ENCODE assay signal across 11 cellular contexts in genomic region chr13:50224534-50224933, GRCh38.
DNase-seq lines count a peak whose midpoint lies in the region; ATAC-seq, FAIRE-seq and TF ChIP-seq lines count a peak whose summit lies in the region.
"Had no signal": no experiment of that assay in that cellular context is flagged by ENCODE, and none has a peak within 500 bp of the region (broad histone marks: within the 10 kb centered on the region; RNA-seq: fewer than 3 reads in every experiment).

No MANE protein-coding gene starts in this region.

- TF ChIP-seq CTCF in GM20000 (IDR thresholded peaks at IDR 0.05; ENCODE audit: extremely low read depth, missing control alignments) (no peak), bronchial epithelial cell (IDR thresholded peaks at IDR 0.05; ENCODE audit: insufficient read depth, low read length, severe bottlenecking) (no peak)
- no peak for TF ChIP-seq CTCF in CD8-positive, alpha-beta T cell (IDR thresholded peaks at IDR 0.05)

- FAIRE-seq in GM12892 (lab: Jason Lieb, UNC) (peak; percentile 78), bronchial epithelial cell (lab: Jason Lieb, UNC) (no peak)

- no peaks in the 10 kb centered on the region for H3K27me3 ChIP-seq in bronchial epithelial cell (ENCODE audit: control insufficient read depth, insufficient read depth, low read length)
- no peaks in the 10 kb centered on the region for H3K27me3 ChIP-seq in CD8-positive, alpha-beta T cell (ENCODE audit: insufficient read depth, low read length)
- H3K27me3 ChIP-seq: heart left ventricle had no signal

- TF ChIP-seq POLR2A in GM12892 (IDR thresholded peaks at IDR 0.05; ENCODE audit: low read depth, low read length): no peak

- no peak overlapping the region for H3K4me3 Mint-ChIP-seq in CD8-positive, alpha-beta T cell

- H3K9me3 Mint-ChIP-seq in CD8-positive, alpha-beta T cell: peaks cover under 1% of the 10 kb centered on the region

- intact Hi-C loops in CD8-positive, alpha-beta T cell (cut with DNase I, micrococcal nuclease): no loop called here

- POLR2A ChIA-PET in CD8-positive, alpha-beta T cell (lab: Charles Lee): no interaction called here

- no peak overlapping the region for H3K27ac ChIP-seq in CD8-positive, alpha-beta T cell (ENCODE audit: low read depth, low read length)
- H3K27ac ChIP-seq: heart left ventricle had no signal

- CTCF ChIA-PET in CD8-positive, alpha-beta T cell (lab: Charles Lee): no interaction called here

- DNase-seq in GM12892 (ENCODE audit: insufficient read length) (no peak), GM20000 (ENCODE audit: low spot score) (peak; percentile 46), bronchial epithelial cell (ENCODE audit: low read depth) (peak; percentile 96), foreskin melanocyte (no peak), NCI-H1930 (lab: John Stamatoyannopoulos, UW) (no peak), NCI-H774 (lab: John Stamatoyannopoulos, UW) (no peak)
- no peak for DNase-seq in CD8-positive, alpha-beta T cell
- DNase-seq: activated CD8-positive, alpha-beta memory T cell treated with anti-CD3 and anti-CD28 coated beads, Interleukin-2, amount 50 U/mL, for 4 hours; heart left ventricle; NCI-H2171 had no signal

- no peaks in the 10 kb centered on the region for H3K9me3 ChIP-seq in CD8-positive, alpha-beta T cell (ENCODE audit: low read length)

- H3K27ac Mint-ChIP-seq in CD8-positive, alpha-beta T cell: no peak overlapping the region

- H3K36me3 Mint-ChIP-seq in CD8-positive, alpha-beta T cell: no peaks in the 10 kb centered on the region

- peaks cover 2% of the 10 kb centered on the region for H3K27me3 Mint-ChIP-seq in CD8-positive, alpha-beta T cell (ENCODE audit: low read depth)

- no peaks in the 10 kb centered on the region for H3K36me3 ChIP-seq in bronchial epithelial cell (ENCODE audit: control insufficient read depth, insufficient read depth, low read length)
- H3K36me3 ChIP-seq in CD8-positive, alpha-beta T cell (ENCODE audit: insufficient read depth, low read length): no peaks in the 10 kb centered on the region
- H3K36me3 ChIP-seq: heart left ventricle had no signal

- peaks cover 14% of the 10 kb centered on the region for H3K4me1 Mint-ChIP-seq in CD8-positive, alpha-beta T cell (ENCODE audit: low read depth)

- H3K4me3 ChIP-seq in bronchial epithelial cell (ENCODE audit: low read depth, low read length): no peak overlapping the region
- H3K4me3 ChIP-seq in CD8-positive, alpha-beta T cell (ENCODE audit: low read depth, low read length): no peak overlapping the region
- H3K4me3 ChIP-seq: heart left ventricle had no signal

- ATAC-seq in HG03354 (IDR thresholded peaks at IDR 0.05; ENCODE audit: poor library complexity, severe bottlenecking, unreplicated experiment): peak; percentile 73
- no peak for ATAC-seq in CD8-positive, alpha-beta T cell

- no peaks in the 10 kb centered on the region for H3K4me1 ChIP-seq in CD8-positive, alpha-beta T cell (ENCODE audit: insufficient read depth, low read length)

Comparison
In these comparisons a context has a peak if more than half of its experiments do, and no peak if none do; other contexts are left out.
1. DNase-seq: peak in GM20000 (single experiment) and bronchial epithelial cell (single experiment); none in GM12892 (single experiment), foreskin melanocyte (single experiment), NCI-H1930 (0 of 2), NCI-H774 (single experiment) and CD8-positive, alpha-beta T cell (0 of 7).